Comparison of ENCODE assay signal across 20 cellular contexts in genomic region chr4:169164669-169165415, GRCh38.
DNase-seq lines count a peak whose midpoint lies in the region; ATAC-seq and TF ChIP-seq lines count a peak whose summit lies in the region.
"Had no signal": no experiment of that assay in that cellular context is flagged by ENCODE, and none has a peak within 500 bp of the region (broad histone marks: within the 10 kb centered on the region; RNA-seq: fewer than 3 reads in every experiment).

No MANE protein-coding gene starts in this region.

- DNase-seq in GM04503 (ENCODE audit: low read depth) (peak; percentile 87), fibroblast of the aortic adventitia (ENCODE audit: low read depth) (peak; percentile 37), stromal cell of bone marrow (ENCODE audit: low read depth) (peak; percentile 19), NCI-H187 treated with DMSO at 0.1 percent for 48 hours (lab: John Stamatoyannopoulos, UW) (no peak), NCI-H524 (lab: John Stamatoyannopoulos, UW) (no peak)
- DNase-seq in activated effector memory CD4-positive, alpha-beta T cell treated with anti-CD3 and anti-CD28 coated beads, Interleukin-2, amount 50 U/mL, for 16 hours: no peak
- DNase-seq in stimulated activated naive CD8-positive, alpha-beta T cell treated with anti-CD3 and anti-CD28 coated beads, Interleukin-15, Interleukin-2, amounts not matched to agents 100 U/mL and 50 U/mL, for 24 hours: no peak
- DNase-seq: activated CD4-positive, alpha-beta T cell treated with anti-CD3 and anti-CD28 coated beads for 36 hours; activated naive CD4-positive, alpha-beta T cell treated with anti-CD3 and anti-CD28 coated beads, Interleukin-2, amount 50 U/mL, for 16 hours; DMS79 treated with DMSO at 0.1 percent for 48 hours; immature natural killer cell; KG1; NCI-H1417 treated with DMSO at 0.1 percent for 48 hours; NCI-H446 treated with DMSO at 0.1 percent for 48 hours; right cardiac atrium; SHP77 treated with DMSO at 0.1 percent for 48 hours; stimulated activated CD4-positive, alpha-beta T cell treated with anti-CD3 and anti-CD28 coated beads, Interleukin-2, amount 100 ng/mL, for 24 hours; T-helper 9 cell; testis had no signal

- H3K4me3 ChIP-seq in fibroblast of the aortic adventitia (ENCODE audit: low read depth, low read length): no peak overlapping the region
- H3K4me3 ChIP-seq: testis had no signal

- peak; percentile 72 for ATAC-seq in SK-N-SH treated with all-trans-retinoic acid at 6 μM for 48 hours
- ATAC-seq in stimulated activated naive CD8-positive, alpha-beta T cell treated with anti-CD3 and anti-CD28 coated beads, Interleukin-15, Interleukin-2, amounts not matched to agents 100 U/mL and 50 U/mL, for 24 hours: no peak
- ATAC-seq: activated CD4-positive, alpha-beta T cell treated with anti-CD3 and anti-CD28 coated beads for 36 hours; right cardiac atrium had no signal

- TF ChIP-seq CTCF in fibroblast of the aortic adventitia (IDR thresholded peaks at IDR 0.05; ENCODE audit: insufficient read depth, low read length): no peak

TF ChIP-seq in SK-N-SH treated with all-trans-retinoic acid at 6 μM for 48 hours, 23 proteins besides CTCF, POLR2A, EP300 and RAD21:
- TF ChIP-seq, protein P1, sequence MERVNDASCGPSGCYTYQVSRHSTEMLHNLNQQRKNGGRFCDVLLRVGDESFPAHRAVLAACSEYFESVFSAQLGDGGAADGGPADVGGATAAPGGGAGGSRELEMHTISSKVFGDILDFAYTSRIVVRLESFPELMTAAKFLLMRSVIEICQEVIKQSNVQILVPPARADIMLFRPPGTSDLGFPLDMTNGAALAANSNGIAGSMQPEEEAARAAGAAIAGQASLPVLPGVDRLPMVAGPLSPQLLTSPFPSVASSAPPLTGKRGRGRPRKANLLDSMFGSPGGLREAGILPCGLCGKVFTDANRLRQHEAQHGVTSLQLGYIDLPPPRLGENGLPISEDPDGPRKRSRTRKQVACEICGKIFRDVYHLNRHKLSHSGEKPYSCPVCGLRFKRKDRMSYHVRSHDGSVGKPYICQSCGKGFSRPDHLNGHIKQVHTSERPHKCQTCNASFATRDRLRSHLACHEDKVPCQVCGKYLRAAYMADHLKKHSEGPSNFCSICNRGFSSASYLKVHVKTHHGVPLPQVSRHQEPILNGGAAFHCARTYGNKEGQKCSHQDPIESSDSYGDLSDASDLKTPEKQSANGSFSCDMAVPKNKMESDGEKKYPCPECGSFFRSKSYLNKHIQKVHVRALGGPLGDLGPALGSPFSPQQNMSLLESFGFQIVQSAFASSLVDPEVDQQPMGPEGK (CRISPR knock-in tag; IDR thresholded peaks at IDR 0.05; ENCODE audit: borderline replicate concordance): no peak
- TF ChIP-seq ZNF8 (CRISPR knock-in tag; IDR thresholded peaks at IDR 0.05): no peak
- TF ChIP-seq TSHZ2 (CRISPR knock-in tag; IDR thresholded peaks at IDR 0.05): no peak
- TF ChIP-seq PPARA (CRISPR knock-in tag; IDR thresholded peaks at IDR 0.05; ENCODE audit: borderline replicate concordance): no peak
- TF ChIP-seq ISL1 (CRISPR knock-in tag; IDR thresholded peaks at IDR 0.05): no peak
- TF ChIP-seq ZC3H10 (CRISPR knock-in tag; IDR thresholded peaks at IDR 0.05): no peak

Comparison
In these comparisons a context has a peak if more than half of its experiments do, and no peak if none do; other contexts are left out.
1. DNase-seq: peak in GM04503 (single experiment), fibroblast of the aortic adventitia (single experiment) and stromal cell of bone marrow (single experiment); none in activated effector memory CD4-positive, alpha-beta T cell treated with anti-CD3 and anti-CD28 coated beads, Interleukin-2, amount 50 U/mL, for 16 hours (single experiment), NCI-H187 treated with DMSO at 0.1 percent for 48 hours (single experiment), NCI-H524 (0 of 2) and stimulated activated naive CD8-positive, alpha-beta T cell treated with anti-CD3 and anti-CD28 coated beads, Interleukin-15, Interleukin-2, amounts not matched to agents 100 U/mL and 50 U/mL, for 24 hours (single experiment).